ENCODE assay signal across 8 cellular contexts in the genomic region with DNA sequence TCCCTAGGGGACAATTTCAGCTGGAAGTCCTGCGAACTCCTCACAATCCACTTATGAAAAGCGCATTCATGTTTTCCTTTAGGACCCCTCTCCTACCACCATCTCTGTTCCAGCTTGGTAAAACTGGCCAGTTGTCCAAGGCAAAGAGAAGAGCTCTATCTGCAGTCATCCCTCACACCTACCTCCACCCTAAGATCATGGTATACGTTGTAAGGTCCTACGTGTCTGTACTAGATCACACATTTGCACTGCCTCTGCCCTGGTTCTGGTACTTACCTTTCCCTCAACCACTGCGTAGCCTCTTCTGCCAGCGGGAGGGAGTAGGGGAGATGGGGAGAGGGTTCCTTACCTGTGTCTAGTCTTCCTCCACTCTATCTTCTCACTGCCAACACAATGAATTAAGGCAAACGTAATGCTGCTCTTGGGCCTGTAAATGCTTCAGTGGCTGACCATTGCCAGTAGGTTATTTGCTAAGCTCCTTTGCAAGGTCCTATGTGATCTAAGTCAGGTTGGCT. TPM values are rescaled to one million over a fixed set of nuclear protein-coding genes. Genes with fewer than 3 reads are reported as not detected.
DNase-seq lines count a peak whose midpoint lies in the region; ATAC-seq and TF ChIP-seq lines count a peak whose summit lies in the region.

No MANE protein-coding gene starts in this region.

- TF ChIP-seq CTCF in CD14-positive monocyte (IDR thresholded peaks at IDR 0.05): no peak
- no peak for TF ChIP-seq CTCF in mammary epithelial cell (conservative IDR thresholded peaks at IDR 0.05 in 1 of 2, IDR thresholded peaks at IDR 0.05 in 1 of 2; ENCODE audit: extremely low read depth in 1 of 2, insufficient read depth in 1 of 2, low read depth in 1 of 2, low read length in 2 of 2)
- no peak for TF ChIP-seq CTCF in lung (IDR thresholded peaks at IDR 0.05; ENCODE audit: control extremely low read depth, extremely low read depth)

- BruUV-seq in mammary epithelial cell (replicated peaks; lab: Mats Ljungman, UMichigan): no TSS peak

- H3K27me3 Mint-ChIP-seq in CD14-positive monocyte (ENCODE audit: low read depth in 3 of 3): peaks cover 0 to 3% (median 0%) of the 10 kb centered on the region in 3 donors

- dilution Hi-C loops in mammary epithelial cell (cut with HindIII; ENCODE audit: low sequenced_read_pairs): no loop called here

- H4K20me1 ChIP-seq in mammary epithelial cell (ENCODE audit: insufficient read depth, low read length): no peaks in the 10 kb centered on the region

- H3K27me3 ChIP-seq in MG63 (no peaks in the 10 kb centered on the region), mammary epithelial cell (ENCODE audit: insufficient read depth, low read length) (no peaks in the 10 kb centered on the region), lung (ENCODE audit: control insufficient read depth, insufficient read depth) (no peaks in the 10 kb centered on the region), aorta (ENCODE audit: control insufficient read depth in 1 of 2, insufficient read depth in 2 of 2, low read length in 1 of 2) (no peaks in the 10 kb centered on the region)

- in situ Hi-C loops in mammary epithelial cell (cut with MboI; ENCODE audit: low sequenced_read_pairs in 2 of 2): no loop called here

- H3K9me3 Mint-ChIP-seq in CD14-positive monocyte: peaks cover 0 to 2% (median 0%) of the 10 kb centered on the region in 7 donors

- peak overlapping the region; percentile 96 to 99 (median 99) for H3K27ac Mint-ChIP-seq in CD14-positive monocyte

- H3K4me1 ChIP-seq in mammary epithelial cell (ENCODE audit: insufficient read depth, low read length) (peaks cover 19% of the 10 kb centered on the region), lung (ENCODE audit: control insufficient read depth in 2 of 2, insufficient read depth in 2 of 2, low read length in 2 of 2) (peaks cover 0 to 6% of the 10 kb centered on the region in 2 donors), aorta (ENCODE audit: control insufficient read depth in 1 of 2, insufficient read depth in 2 of 2, low read length in 2 of 2) (no peaks in the 10 kb centered on the region)

- no peaks in the 10 kb centered on the region for H3K9me3 ChIP-seq in MG63
- H3K9me3 ChIP-seq in mammary epithelial cell (replicated peaks; ENCODE audit: insufficient read depth, low read length): no peaks in the 10 kb centered on the region
- H3K9me3 ChIP-seq in lung (ENCODE audit: control insufficient read depth in 2 of 2, insufficient read depth in 1 of 2, low read length in 1 of 2): no peaks in the 10 kb centered on the region
- H3K9me3 ChIP-seq in aorta (ENCODE audit: control insufficient read depth, low read length): no peaks in the 10 kb centered on the region

- ATAC-seq in lung (ENCODE audit: insufficient read depth, low FRiP score): no peak
- peak; percentile 16 for ATAC-seq in aorta (ENCODE audit: low FRiP score)
- ATAC-seq in HG03039 (IDR thresholded peaks at IDR 0.05; ENCODE audit: unreplicated experiment): no peak

- H3K9ac ChIP-seq in mammary epithelial cell (ENCODE audit: insufficient read depth, low read length): peak overlapping the region; percentile 98

- peaks cover 5 to 9% of the 10 kb centered on the region in 2 donors for H3K36me3 Mint-ChIP-seq in CD14-positive monocyte

- CTCF ChIA-PET in mammary epithelial cell (lab: Charles Lee; ENCODE audit: low non-redundant PET): interaction anchor here (0.6 kb wide), 1 partner anchor 70 kb away, joined by 3 read pairs; no protein-coding TSS in a partner anchor

- peaks cover 8% of the 10 kb centered on the region for H3K36me3 ChIP-seq in MG63
- no peaks in the 10 kb centered on the region for H3K36me3 ChIP-seq in mammary epithelial cell (ENCODE audit: insufficient read depth, low read length)
- peaks cover 0 to 8% of the 10 kb centered on the region in 2 donors for H3K36me3 ChIP-seq in lung (ENCODE audit: control insufficient read depth in 2 of 2, insufficient read depth in 2 of 2, low read length in 2 of 2)
- no peaks in the 10 kb centered on the region for H3K36me3 ChIP-seq in aorta (ENCODE audit: control insufficient read depth in 1 of 2, insufficient read depth in 2 of 2, low read length in 1 of 2)

- peak overlapping the region; percentile 93 for H2AFZ ChIP-seq in mammary epithelial cell (ENCODE audit: low read depth, low read length)

- peak overlapping the region; percentile 81 to 92 for H3K4me3 Mint-ChIP-seq in CD14-positive monocyte

- peaks cover 35% of the 10 kb centered on the region for H3K79me2 ChIP-seq in mammary epithelial cell (ENCODE audit: insufficient read depth, low read length)

- H3K27ac ChIP-seq in mammary epithelial cell (ENCODE audit: insufficient read depth, low read depth, low read length) (peak overlapping the region; percentile 90), lung (ENCODE audit: low read depth in 1 of 2, low read length in 1 of 2) (peak overlapping the region; percentile 95 to 99), aorta (ENCODE audit: low read depth in 1 of 2, low read length in 2 of 2) (peak overlapping the region; percentile 58 to 92)

- 59% methylated on average over 7 of the region's 7 CpGs for WGBS in mammary epithelial cell (ENCODE audit: low coverage, missing lambda C conversion rate)
- 86 to 88% methylated on average over 7 of the region's 7 CpGs for WGBS in lung, 2 donors
- 78 to 80% methylated on average over 7 of the region's 7 CpGs for WGBS in aorta, 2 donors

- DNase-seq in CD14-positive monocyte (ENCODE audit: low spot score): no peak
- DNase-seq in MG63: no peak
- DNase-seq in mammary epithelial cell: no peak
- DNase-seq in lung (ENCODE audit: low spot score): no peak
- no peak for DNase-seq in aorta
- DNase-seq in NCI-H2107 (lab: John Stamatoyannopoulos, UW): no peak
- DNase-seq in inferior parietal cortex (ENCODE audit: extremely low spot score): no peak

- intact Hi-C loops in CD14-positive monocyte (cut with micrococcal nuclease) (loop anchor here (5.0 to 10.0 kb wide), 2 partner anchors 46 to 237 kb away; partner anchors contain the start of genes ABCB10 (in 1 of the 2) and RAB4A (in 1 of the 2)), mammary epithelial cell (cut with micrococcal nuclease) (loop anchor here (2.0 kb wide), 1 partner anchor 802 kb away; no protein-coding TSS in a partner anchor), aorta (cut with DNase I) (no loop called here)

- peak overlapping the region; percentile 97 for H3K4me3 ChIP-seq in MG63
- peak overlapping the region; percentile 85 to 96 (median 90) for H3K4me3 ChIP-seq in mammary epithelial cell (replicated peaks in 1 of 3; ENCODE audit: insufficient read depth in 1 of 3, low read depth in 2 of 3, low read length in 3 of 3)
- peak overlapping the region; percentile 66 for H3K4me3 ChIP-seq in lung
- H3K4me3 ChIP-seq in aorta (ENCODE audit: low read length in 2 of 2): peak overlapping the region; percentile 75 to 89

- H3K4me2 ChIP-seq in mammary epithelial cell (ENCODE audit: insufficient read depth, low read depth, low read length): peak overlapping the region; percentile 88

- H3K4me1 Mint-ChIP-seq in CD14-positive monocyte: peaks cover 21% of the 10 kb centered on the region

RNA-seq across cellular contexts. Expression of gene NUP133, which starts 0.7 kb away (rescaled TPM):
- polyA plus RNA-seq in CD14-positive monocyte (10 to 100 TPM; 12.4 to 12.8 TPM), mammary epithelial cell (11.7 TPM), lung (10 to 100 TPM; 12.9 to 14.4 TPM), aorta (10 to 100 TPM in 1 of 2 donors, 1 to 10 TPM in 1; 5.1 to 17.6 TPM)
- 28.1 and 28.3 TPM in 2 replicates for total RNA-seq in MG63 (2014; rRNA removed; shearing (Covaris generic); ENCODE audit: low replicate concordance)
- total RNA-seq in mammary epithelial cell (10 to 100 TPM; 28.8 to 34.8 TPM), lung (10 to 100 TPM; 36.2 to 57.6 TPM), aorta (10 to 100 TPM; 30.3 to 37.3 TPM)
- 19.2 TPM for polyA minus RNA-seq in mammary epithelial cell

RNA-seq across cellular contexts. Expression of gene ABCB10, which starts 49.6 kb away (rescaled TPM):
- polyA plus RNA-seq in CD14-positive monocyte: 10 to 100 TPM in 1 of 2 donors, 1 to 10 TPM in 1; 5.4 to 12.9 TPM
- 34.2 and 38.4 TPM in 2 replicates for total RNA-seq in MG63 (2014; rRNA removed; shearing (Covaris generic); ENCODE audit: low replicate concordance)
- total RNA-seq in mammary epithelial cell: 10 to 100 TPM; 20.2 to 22.7 TPM
- 10.2 TPM for polyA plus RNA-seq in mammary epithelial cell
- 10.1 TPM for polyA minus RNA-seq in mammary epithelial cell
- 10 to 100 TPM; 20.5 to 23.5 TPM for total RNA-seq in lung
- polyA plus RNA-seq in lung: 1 to 10 TPM; 6.5 to 7.8 TPM
- total RNA-seq in aorta: 10 to 100 TPM; 19.9 to 24.2 TPM
- 10 to 100 TPM in 1 of 2 donors, 1 to 10 TPM in 1; 6.8 to 12.7 TPM for polyA plus RNA-seq in aorta

Comparison
In these comparisons a context has a peak if more than half of its experiments do, and no peak if none do; other contexts are left out.
1. intact Hi-C loops: an anchor here in CD14-positive monocyte (5.0 to 10.0 kb wide) and mammary epithelial cell (2.0 kb wide); none called in aorta.